8 cellular contexts compared by ENCODE assay signal in the genomic region with DNA sequence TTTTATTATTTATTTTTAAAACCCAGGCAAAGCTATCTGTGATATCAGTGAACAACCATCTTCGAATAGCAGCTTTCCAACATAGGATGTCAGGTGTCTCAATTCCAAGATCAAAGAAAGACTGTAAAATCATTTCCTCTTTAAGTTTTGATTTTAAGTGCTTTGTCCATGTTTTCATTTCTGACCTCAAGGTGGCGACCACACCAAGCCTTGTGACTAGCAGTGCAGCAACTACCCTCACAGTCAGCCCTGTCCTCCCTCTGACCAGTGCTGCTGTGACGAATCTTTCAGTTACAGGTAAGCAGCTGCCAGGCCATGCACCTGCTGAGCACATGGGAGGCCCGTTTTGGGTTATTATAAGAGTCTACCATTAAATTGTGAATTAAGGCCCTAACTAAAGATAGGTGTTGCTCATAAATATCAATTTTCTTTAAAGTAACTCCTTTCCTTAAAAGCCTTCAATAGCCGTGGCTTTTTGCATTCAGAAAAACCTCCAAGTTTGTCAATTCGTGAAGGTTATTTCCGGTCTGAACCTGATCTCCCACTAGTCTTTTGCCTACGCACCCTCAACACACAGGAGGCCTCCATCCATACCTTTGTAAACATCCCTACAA.
DNase-seq lines count a peak whose midpoint lies in the region; ATAC-seq, FAIRE-seq and TF ChIP-seq lines count a peak whose summit lies in the region.

No MANE protein-coding gene starts in this region.

- no peaks in the 10 kb centered on the region for H3K9me3 ChIP-seq in fibroblast of lung (ENCODE audit: control insufficient read depth, insufficient read depth, low read depth, low read length)
- no peaks in the 10 kb centered on the region for H3K9me3 ChIP-seq in parathyroid adenoma (ENCODE audit: control insufficient read depth, low read length)

- H3K9ac ChIP-seq in fibroblast of lung (ENCODE audit: insufficient read depth, low read length) = no peak overlapping the region
- H3K9ac ChIP-seq in parathyroid adenoma = no peak overlapping the region

- TF ChIP-seq CTCF in fibroblast of lung (conservative IDR thresholded peaks at IDR 0.05 in 1 of 2, IDR thresholded peaks at IDR 0.05 in 1 of 2; ENCODE audit: low read depth in 1 of 2, low read length in 2 of 2) = peak; percentile 44 to 70
- peak; percentile 42 for TF ChIP-seq CTCF in parathyroid adenoma (IDR thresholded peaks at IDR 0.05)

- ATAC-seq in HG02870 (IDR thresholded peaks at IDR 0.05; ENCODE audit: unreplicated experiment) = peak; percentile 58

- H3K4me1 ChIP-seq in fibroblast of lung (ENCODE audit: control insufficient read depth, extremely low read depth, insufficient read depth, low read length) (no peaks in the 10 kb centered on the region), parathyroid adenoma (no peaks in the 10 kb centered on the region)

- peak; percentile 24 for DNase-seq in EL
- peak; percentile 48 for DNase-seq in NCI-H774 (lab: John Stamatoyannopoulos, UW)
- peak; percentile 48 for DNase-seq in activated CD8-positive, alpha-beta memory T cell treated with anti-CD3 and anti-CD28 coated beads, Interleukin-2, amount 50 U/mL, for 4 hours
- peak; percentile 43 to 61 for DNase-seq in fibroblast of lung (ENCODE audit: low read depth in 2 of 2)
- peak; percentile 44 for DNase-seq in urothelium cell line (ENCODE audit: low spot score)
- no peak for DNase-seq in posterior vena cava (ENCODE audit: low spot score)

- no peaks in the 10 kb centered on the region for H4K20me1 ChIP-seq in fibroblast of lung (ENCODE audit: control insufficient read depth, extremely low read depth, insufficient read depth, low read length)

- H3K4me2 ChIP-seq in fibroblast of lung (ENCODE audit: extremely low read depth, insufficient read depth, low read length) = no peak overlapping the region
- H3K4me2 ChIP-seq in parathyroid adenoma (ENCODE audit: low read length) = no peak overlapping the region

- H3K36me3 ChIP-seq in fibroblast of lung (ENCODE audit: control insufficient read depth, insufficient read depth, low read length) (no peaks in the 10 kb centered on the region), parathyroid adenoma (ENCODE audit: control insufficient read depth, insufficient read depth, low read length) (no peaks in the 10 kb centered on the region)

- H3K27me3 ChIP-seq in fibroblast of lung (ENCODE audit: control insufficient read depth, insufficient read depth, low read length) (no peaks in the 10 kb centered on the region), parathyroid adenoma (ENCODE audit: control insufficient read depth, insufficient read depth, low read length) (no peaks in the 10 kb centered on the region)

- H3K79me2 ChIP-seq in fibroblast of lung (ENCODE audit: control insufficient read depth, insufficient read depth, low read length) (no peaks in the 10 kb centered on the region), parathyroid adenoma (no peaks in the 10 kb centered on the region)

- intact Hi-C loops in posterior vena cava (cut with DNase I) = no loop called here

- H2AFZ ChIP-seq in fibroblast of lung (ENCODE audit: low read length) (no peak overlapping the region), parathyroid adenoma (no peak overlapping the region)

- no peak for FAIRE-seq in urothelium cell line (lab: Jason Lieb, UNC)

- H3K4me3 ChIP-seq in fibroblast of lung (replicated peaks in 1 of 4; ENCODE audit: control extremely low read depth in 1 of 4, insufficient read depth in 1 of 4, low read depth in 3 of 4, low read length in 4 of 4) = no peak overlapping the region
- H3K4me3 ChIP-seq in parathyroid adenoma (ENCODE audit: low read depth, low read length) = no peak overlapping the region

- H3K27ac ChIP-seq in fibroblast of lung (ENCODE audit: insufficient read depth, low read length) (no peak overlapping the region), parathyroid adenoma (no peak overlapping the region)
